ENCODE assay signal across 23 cellular contexts in genomic region chr4:129109965-129110824, GRCh38.
"Had no signal": no experiment of that assay in that cellular context is flagged by ENCODE, and none has a peak within 500 bp of the region (broad histone marks: within the 10 kb centered on the region; RNA-seq: fewer than 3 reads in every experiment).

No MANE protein-coding gene starts in this region.

- H3K4me2 ChIP-seq: smooth muscle cell had no signal

- H3K27ac ChIP-seq: coronary artery, uterus had no signal

- H3K27me3 ChIP-seq: uterus had no signal

- H3K9me3 ChIP-seq: uterus had no signal

- H3K4me3 ChIP-seq: coronary artery, smooth muscle cell, uterus had no signal

- H3K36me3 ChIP-seq: uterus had no signal

- H3K4me3 Mint-ChIP-seq: activated B cell treated with CpG ODN at 0.5 μM for 24 hours; activated CD4-positive, alpha-beta memory T cell treated with anti-CD3 and anti-CD28 coated beads, Interleukin-2, amount 10 ng/mL, durations not matched to agents 7 days and 5 days; activated CD8-positive, alpha-beta memory T cell treated with anti-CD3 and anti-CD28 coated beads, Interleukin-2, amount 10 ng/mL, durations not matched to agents 7 days and 5 days; activated T-helper 1 cell treated with anti-CD3 and anti-CD28 coated beads, Interleukin-12 subunit alpha, Interleukin-12 subunit beta, Interleukin-2, Interleukin-4 antibody, amounts not matched to agents 30 ng/mL and 10 ng/mL and 1 ng/mL, durations not matched to agents 14 hours and 24 hours and 36 hours; brain; memory B cell; nephron; stimulated activated naive B cell treated with anti-CD40 and anti-IgM and Interleukin-4, amounts not matched to agents 10 μg/mL and 1 μg/mL and 100 μg/mL, for 72 hours; T-helper 1 cell treated with Interleukin-12 subunit alpha and Interleukin-12 subunit beta and Interleukin-4 antibody, amounts not matched to agents 30 μg/mL and 1 μg/mL, for 36 hours had no signal

- H3K4me1 ChIP-seq: uterus had no signal

- H3K27ac Mint-ChIP-seq: activated B cell treated with CpG ODN at 0.5 μM for 24 hours; activated CD4-positive, alpha-beta memory T cell treated with anti-CD3 and anti-CD28 coated beads, Interleukin-2, amount 10 ng/mL, durations not matched to agents 7 days and 5 days; activated CD8-positive, alpha-beta memory T cell treated with anti-CD3 and anti-CD28 coated beads, Interleukin-2, amount 10 ng/mL, durations not matched to agents 7 days and 5 days; activated T-helper 1 cell treated with anti-CD3 and anti-CD28 coated beads, Interleukin-12 subunit alpha, Interleukin-12 subunit beta, Interleukin-2, Interleukin-4 antibody, amounts not matched to agents 30 ng/mL and 10 ng/mL and 1 ng/mL, durations not matched to agents 14 hours and 24 hours and 36 hours; brain; memory B cell; nephron; stimulated activated naive B cell treated with anti-CD40 and anti-IgM and Interleukin-4, amounts not matched to agents 10 μg/mL and 1 μg/mL and 100 μg/mL, for 72 hours; T-helper 1 cell treated with Interleukin-12 subunit alpha and Interleukin-12 subunit beta and Interleukin-4 antibody, amounts not matched to agents 30 μg/mL and 1 μg/mL, for 36 hours had no signal

- DNase-seq: activated B cell treated with CpG ODN at 0.5 μM for 24 hours; activated CD4-positive, alpha-beta memory T cell treated with anti-CD3 and anti-CD28 coated beads, Interleukin-2, amount 10 ng/mL, durations not matched to agents 7 days and 5 days; activated CD4-positive, alpha-beta T cell treated with anti-CD3 and anti-CD28 coated beads for 48 hours; activated CD8-positive, alpha-beta memory T cell treated with anti-CD3 and anti-CD28 coated beads, Interleukin-2, amount 10 ng/mL, durations not matched to agents 7 days and 5 days; activated gamma-delta T cell; activated naive CD4-positive, alpha-beta T cell treated with anti-CD3 and anti-CD28 coated beads, Interleukin-2, amount 50 U/mL, for 16 hours; activated T-cell treated with anti-CD3 and anti-CD28 coated beads for 4 hours; anterior cingulate cortex; hippocampal formation; nucleus accumbens; stimulated activated CD4-positive, alpha-beta T cell treated with anti-CD3 and anti-CD28 coated beads, Interleukin-15, amount 100 ng/mL, for 24 hours; stimulated activated CD8-positive, alpha-beta memory T cell treated with anti-CD3 and anti-CD28 coated beads, Interleukin-4, amount 100 ng/mL, for 48 hours; stimulated activated naive B cell treated with anti-CD40 and anti-IgM and Interleukin-4, amounts not matched to agents 10 μg/mL and 1 μg/mL and 100 μg/mL, for 72 hours; trophoblast cell; uterus had no signal

- H3K4me1 Mint-ChIP-seq: activated B cell treated with CpG ODN at 0.5 μM for 24 hours; activated CD4-positive, alpha-beta memory T cell treated with anti-CD3 and anti-CD28 coated beads, Interleukin-2, amount 10 ng/mL, durations not matched to agents 7 days and 5 days; activated CD8-positive, alpha-beta memory T cell treated with anti-CD3 and anti-CD28 coated beads, Interleukin-2, amount 10 ng/mL, durations not matched to agents 7 days and 5 days; memory B cell; nephron; stimulated activated naive B cell treated with anti-CD40 and anti-IgM and Interleukin-4, amounts not matched to agents 10 μg/mL and 1 μg/mL and 100 μg/mL, for 72 hours had no signal

- H3K27me3 Mint-ChIP-seq: activated B cell treated with CpG ODN at 0.5 μM for 24 hours; activated CD4-positive, alpha-beta memory T cell treated with anti-CD3 and anti-CD28 coated beads, Interleukin-2, amount 10 ng/mL, durations not matched to agents 7 days and 5 days; activated CD8-positive, alpha-beta memory T cell treated with anti-CD3 and anti-CD28 coated beads, Interleukin-2, amount 10 ng/mL, durations not matched to agents 7 days and 5 days; brain; memory B cell; stimulated activated naive B cell treated with anti-CD40 and anti-IgM and Interleukin-4, amounts not matched to agents 10 μg/mL and 1 μg/mL and 100 μg/mL, for 72 hours had no signal

- ATAC-seq: activated CD8-positive, alpha-beta memory T cell treated with anti-CD3 and anti-CD28 coated beads, Interleukin-2, amount 10 ng/mL, durations not matched to agents 7 days and 5 days; sciatic nerve; stimulated activated naive B cell treated with anti-CD40 and anti-IgM and Interleukin-4, amounts not matched to agents 10 μg/mL and 1 μg/mL and 100 μg/mL, for 72 hours had no signal

- H3K9me3 Mint-ChIP-seq: activated B cell treated with CpG ODN at 0.5 μM for 24 hours; activated CD4-positive, alpha-beta memory T cell treated with anti-CD3 and anti-CD28 coated beads, Interleukin-2, amount 10 ng/mL, durations not matched to agents 7 days and 5 days; activated T-helper 1 cell treated with anti-CD3 and anti-CD28 coated beads, Interleukin-12 subunit alpha, Interleukin-12 subunit beta, Interleukin-2, Interleukin-4 antibody, amounts not matched to agents 30 ng/mL and 10 ng/mL and 1 ng/mL, durations not matched to agents 14 hours and 24 hours and 36 hours; brain; memory B cell; nephron; stimulated activated naive B cell treated with anti-CD40 and anti-IgM and Interleukin-4, amounts not matched to agents 10 μg/mL and 1 μg/mL and 100 μg/mL, for 72 hours; T-helper 1 cell treated with Interleukin-12 subunit alpha and Interleukin-12 subunit beta and Interleukin-4 antibody, amounts not matched to agents 30 μg/mL and 1 μg/mL, for 36 hours had no signal
